1 cellular context compared by ENCODE assay signal in genomic region chr12:59650594-59651229, GRCh38.
TF ChIP-seq lines count a peak whose summit lies in the region.

No MANE protein-coding gene starts in this region.

TF ChIP-seq in endothelial cell of umbilical vein, 7 proteins besides CTCF, POLR2A, EP300 and RAD21:
- TF ChIP-seq POLR2AphosphoS5 (IDR thresholded peaks at IDR 0.05; ENCODE audit: insufficient read depth, low read depth, low read length) (no peak), MYC (IDR thresholded peaks at IDR 0.05; ENCODE audit: low read depth, low read length) (no peak), EZH2 (IDR thresholded peaks at IDR 0.05; ENCODE audit: borderline replicate concordance, low read depth, low read length, severe bottlenecking) (no peak), JUN (IDR thresholded peaks at IDR 0.05; ENCODE audit: borderline replicate concordance, insufficient read depth, insufficient read length, low read depth) (no peak), MAX (IDR thresholded peaks at IDR 0.05; ENCODE audit: insufficient read depth, insufficient read length) (no peak), FOS (IDR thresholded peaks at IDR 0.05; ENCODE audit: borderline replicate concordance, insufficient read depth, low read length) (no peak), GATA2 (IDR thresholded peaks at IDR 0.05; ENCODE audit: insufficient read depth, insufficient read length, low read depth, low read length) (no peak)
